ENCODE assay signal across 1 cellular context in genomic region chr12:121095544-121096198, GRCh38.
TF ChIP-seq lines count a peak whose summit lies in the region.

No MANE protein-coding gene starts in this region.

TF ChIP-seq in K562, 482 proteins besides CTCF, POLR2A, EP300 and RAD21 (continued from another document and continues in another):
- TF ChIP-seq HBP1 (CRISPR knock-in tag; IDR thresholded peaks at IDR 0.05) (no peak), HCFC1 (IDR thresholded peaks at IDR 0.05; ENCODE audit: low read depth, low read length) (no peak), SIN3B (IDR thresholded peaks at IDR 0.05; ENCODE audit: low read depth) (no peak), CBX5 (IDR thresholded peaks at IDR 0.05; ENCODE audit: borderline replicate concordance, low read depth) (no peak), CHD4 (IDR thresholded peaks at IDR 0.05; ENCODE audit: insufficient read depth, insufficient replicate concordance, low read depth, low read length, poor library complexity, severe bottlenecking) (no peak), SMAD4 (CRISPR knock-in tag; conservative IDR thresholded peaks at IDR 0.05) (no peak), FUS (optimal IDR thresholded peaks at IDR 0.05; ENCODE audit: low read depth, low read length) (no peak), RBM25 (IDR thresholded peaks at IDR 0.05; ENCODE audit: low read depth, low read length, severe bottlenecking) (no peak), BCLAF1 (IDR thresholded peaks at IDR 0.05; ENCODE audit: borderline replicate concordance in 1 of 2, control insufficient read depth in 1 of 2, low read depth in 2 of 2, low read length in 1 of 2) (no peak), TEAD1 (CRISPR knock-in tag; IDR thresholded peaks at IDR 0.05) (peak in 1 of 2 experiments; percentile 31; a peak in 1 of 4 replicates), HDAC2 (IDR thresholded peaks at IDR 0.05) (peak; percentile 70), NCOR1 (IDR thresholded peaks at IDR 0.05) (no peak), ZNF586 (CRISPR knock-in tag; conservative IDR thresholded peaks at IDR 0.05) (no peak), RBM22 (IDR thresholded peaks at IDR 0.05; ENCODE audit: low read depth, low read length, poor library complexity, severe bottlenecking) (no peak), SPI1 (IDR thresholded peaks at IDR 0.05; ENCODE audit: borderline replicate concordance, low read depth, low read length) (peak; percentile 41; the same call in 1 of the 2 replicates), ZNF717 (CRISPR knock-in tag; IDR thresholded peaks at IDR 0.05) (no peak), PRDM10 (IDR thresholded peaks at IDR 0.05; ENCODE audit: partially characterized antibody) (peak; percentile 11), NONO (IDR thresholded peaks at IDR 0.05; ENCODE audit: low read depth in 2 of 2, low read length in 1 of 2) (no peak), ZFP91 (CRISPR knock-in tag; IDR thresholded peaks at IDR 0.05) (0 out of 2 replicates have a peak, but pooled peaks have one; percentile 8), ZNF184 (CRISPR knock-in tag; IDR thresholded peaks at IDR 0.05) (no peak), OTX1 (CRISPR knock-in tag; IDR thresholded peaks at IDR 0.05) (no peak), KLF1 (tag; IDR thresholded peaks at IDR 0.05) (no peak), ZBTB7A (IDR thresholded peaks at IDR 0.05; ENCODE audit: borderline replicate concordance, control insufficient read depth, low read depth, low read length) (peak; percentile 92), SMC3 (conservative IDR thresholded peaks at IDR 0.05; ENCODE audit: insufficient read depth, low read depth, low read length) (peak; percentile 75), MAX (CRISPR knock-in tag; IDR thresholded peaks at IDR 0.05) (peak; percentile 37; the same call in 1 of the 2 replicates), ZBTB26 (CRISPR knock-in tag; IDR thresholded peaks at IDR 0.05) (peak; percentile 64; the same call in 1 of the 2 replicates), ZNF239 (CRISPR knock-in tag; IDR thresholded peaks at IDR 0.05) (no peak), ZNF766 (CRISPR knock-in tag; conservative IDR thresholded peaks at IDR 0.05) (no peak), CTBP1 (IDR thresholded peaks at IDR 0.05; ENCODE audit: borderline replicate concordance) (peak; percentile 10; the same call in 1 of the 2 replicates), NRF1 (conservative IDR thresholded peaks at IDR 0.05 in 1 of 2, IDR thresholded peaks at IDR 0.05 in 1 of 2) (peak in 1 of 2 experiments; percentile 28; a peak in 2 of 4 replicates), USF1 (CRISPR knock-in tag; IDR thresholded peaks at IDR 0.05) (0 out of 2 replicates have a peak, but pooled peaks have one; percentile 25), KHSRP (IDR thresholded peaks at IDR 0.05) (no peak), POU5F1 (IDR thresholded peaks at IDR 0.05; ENCODE audit: borderline replicate concordance, low read depth, low read length, partially characterized antibody) (no peak), YY1 (IDR thresholded peaks at IDR 0.05; ENCODE audit: borderline replicate concordance in 1 of 3, control insufficient read depth in 1 of 3, extremely low read depth in 1 of 3, insufficient read depth in 3 of 3, insufficient read length in 1 of 3, insufficient replicate concordance in 2 of 3, low read depth in 1 of 3, low read length in 2 of 3) (peak in 1 of 3 experiments; percentile 11)
- TF ChIP-seq, protein P1, sequence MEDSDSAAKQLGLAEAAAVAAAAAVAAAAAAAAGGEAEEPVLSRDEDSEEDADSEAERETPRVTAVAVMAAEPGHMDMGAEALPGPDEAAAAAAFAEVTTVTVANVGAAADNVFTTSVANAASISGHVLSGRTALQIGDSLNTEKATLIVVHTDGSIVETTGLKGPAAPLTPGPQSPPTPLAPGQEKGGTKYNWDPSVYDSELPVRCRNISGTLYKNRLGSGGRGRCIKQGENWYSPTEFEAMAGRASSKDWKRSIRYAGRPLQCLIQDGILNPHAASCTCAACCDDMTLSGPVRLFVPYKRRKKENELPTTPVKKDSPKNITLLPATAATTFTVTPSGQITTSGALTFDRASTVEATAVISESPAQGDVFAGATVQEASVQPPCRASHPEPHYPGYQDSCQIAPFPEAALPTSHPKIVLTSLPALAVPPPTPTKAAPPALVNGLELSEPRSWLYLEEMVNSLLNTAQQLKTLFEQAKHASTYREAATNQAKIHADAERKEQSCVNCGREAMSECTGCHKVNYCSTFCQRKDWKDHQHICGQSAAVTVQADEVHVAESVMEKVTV (CRISPR knock-in tag; IDR thresholded peaks at IDR 0.05): peak; percentile 28; the same call in 1 of the 2 replicates
- TF ChIP-seq, protein P2, sequence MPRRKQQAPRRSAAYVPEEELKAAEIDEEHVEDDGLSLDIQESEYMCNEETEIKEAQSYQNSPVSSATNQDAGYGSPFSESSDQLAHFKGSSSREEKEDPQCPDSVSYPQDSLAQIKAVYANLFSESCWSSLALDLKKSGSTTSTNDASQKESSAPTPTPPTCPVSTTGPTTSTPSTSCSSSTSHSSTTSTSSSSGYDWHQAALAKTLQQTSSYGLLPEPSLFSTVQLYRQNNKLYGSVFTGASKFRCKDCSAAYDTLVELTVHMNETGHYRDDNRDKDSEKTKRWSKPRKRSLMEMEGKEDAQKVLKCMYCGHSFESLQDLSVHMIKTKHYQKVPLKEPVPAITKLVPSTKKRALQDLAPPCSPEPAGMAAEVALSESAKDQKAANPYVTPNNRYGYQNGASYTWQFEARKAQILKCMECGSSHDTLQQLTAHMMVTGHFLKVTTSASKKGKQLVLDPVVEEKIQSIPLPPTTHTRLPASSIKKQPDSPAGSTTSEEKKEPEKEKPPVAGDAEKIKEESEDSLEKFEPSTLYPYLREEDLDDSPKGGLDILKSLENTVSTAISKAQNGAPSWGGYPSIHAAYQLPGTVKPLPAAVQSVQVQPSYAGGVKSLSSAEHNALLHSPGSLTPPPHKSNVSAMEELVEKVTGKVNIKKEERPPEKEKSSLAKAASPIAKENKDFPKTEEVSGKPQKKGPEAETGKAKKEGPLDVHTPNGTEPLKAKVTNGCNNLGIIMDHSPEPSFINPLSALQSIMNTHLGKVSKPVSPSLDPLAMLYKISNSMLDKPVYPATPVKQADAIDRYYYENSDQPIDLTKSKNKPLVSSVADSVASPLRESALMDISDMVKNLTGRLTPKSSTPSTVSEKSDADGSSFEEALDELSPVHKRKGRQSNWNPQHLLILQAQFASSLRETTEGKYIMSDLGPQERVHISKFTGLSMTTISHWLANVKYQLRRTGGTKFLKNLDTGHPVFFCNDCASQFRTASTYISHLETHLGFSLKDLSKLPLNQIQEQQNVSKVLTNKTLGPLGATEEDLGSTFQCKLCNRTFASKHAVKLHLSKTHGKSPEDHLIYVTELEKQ (CRISPR knock-in tag; IDR thresholded peaks at IDR 0.05): no peak
- TF ChIP-seq, protein P3, sequence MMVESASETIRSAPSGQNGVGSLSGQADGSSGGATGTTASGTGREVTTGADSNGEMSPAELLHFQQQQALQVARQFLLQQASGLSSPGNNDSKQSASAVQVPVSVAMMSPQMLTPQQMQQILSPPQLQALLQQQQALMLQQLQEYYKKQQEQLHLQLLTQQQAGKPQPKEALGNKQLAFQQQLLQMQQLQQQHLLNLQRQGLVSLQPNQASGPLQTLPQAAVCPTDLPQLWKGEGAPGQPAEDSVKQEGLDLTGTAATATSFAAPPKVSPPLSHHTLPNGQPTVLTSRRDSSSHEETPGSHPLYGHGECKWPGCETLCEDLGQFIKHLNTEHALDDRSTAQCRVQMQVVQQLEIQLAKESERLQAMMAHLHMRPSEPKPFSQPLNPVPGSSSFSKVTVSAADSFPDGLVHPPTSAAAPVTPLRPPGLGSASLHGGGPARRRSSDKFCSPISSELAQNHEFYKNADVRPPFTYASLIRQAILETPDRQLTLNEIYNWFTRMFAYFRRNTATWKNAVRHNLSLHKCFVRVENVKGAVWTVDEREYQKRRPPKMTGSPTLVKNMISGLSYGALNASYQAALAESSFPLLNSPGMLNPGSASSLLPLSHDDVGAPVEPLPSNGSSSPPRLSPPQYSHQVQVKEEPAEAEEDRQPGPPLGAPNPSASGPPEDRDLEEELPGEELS (CRISPR knock-in tag; IDR thresholded peaks at IDR 0.05; ENCODE audit: borderline replicate concordance): no peak
- TF ChIP-seq, protein P4, sequence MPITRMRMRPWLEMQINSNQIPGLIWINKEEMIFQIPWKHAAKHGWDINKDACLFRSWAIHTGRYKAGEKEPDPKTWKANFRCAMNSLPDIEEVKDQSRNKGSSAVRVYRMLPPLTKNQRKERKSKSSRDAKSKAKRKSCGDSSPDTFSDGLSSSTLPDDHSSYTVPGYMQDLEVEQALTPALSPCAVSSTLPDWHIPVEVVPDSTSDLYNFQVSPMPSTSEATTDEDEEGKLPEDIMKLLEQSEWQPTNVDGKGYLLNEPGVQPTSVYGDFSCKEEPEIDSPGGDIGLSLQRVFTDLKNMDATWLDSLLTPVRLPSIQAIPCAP (CRISPR knock-in tag; IDR thresholded peaks at IDR 0.05; ENCODE audit: borderline replicate concordance): no peak
